ENCODE assay signal across 8 cellular contexts in genomic region chr17:82593590-82594087, GRCh38. TPM values are rescaled to one million over a fixed set of nuclear protein-coding genes. Genes with fewer than 3 reads are reported as not detected.
DNase-seq lines count a peak whose midpoint lies in the region; ATAC-seq and TF ChIP-seq lines count a peak whose summit lies in the region.

No MANE protein-coding gene starts in this region.

- H3K9me3 ChIP-seq in heart left ventricle (no peaks in the 10 kb centered on the region), mesodermal cell (ENCODE audit: control insufficient read depth, low read length) (no peaks in the 10 kb centered on the region), aorta (ENCODE audit: control insufficient read depth, low read length) (no peaks in the 10 kb centered on the region)

- H3K9me3 Mint-ChIP-seq in MCF 10A (ENCODE audit: unreplicated experiment), result no peaks in the 10 kb centered on the region

- TF ChIP-seq CTCF in heart left ventricle (IDR thresholded peaks at IDR 0.05) (no peak), MCF 10A (IDR thresholded peaks at IDR 0.05; ENCODE audit: unreplicated experiment) (no peak)

- H3K27ac Mint-ChIP-seq in MCF 10A (ENCODE audit: low read depth, unreplicated experiment), result peak overlapping the region; percentile 51

- H3K4me1 ChIP-seq in heart left ventricle (peaks cover 5 to 50% (median 31%) of the 10 kb centered on the region in 12 donors), mesodermal cell (ENCODE audit: control insufficient read depth, insufficient read depth, low read length, poor library complexity, severe bottlenecking) (peaks cover 14% of the 10 kb centered on the region), aorta (ENCODE audit: control insufficient read depth in 1 of 2, insufficient read depth in 2 of 2, low read length in 2 of 2) (no peaks in the 10 kb centered on the region)

- H3K27me3 Mint-ChIP-seq in MCF 10A (ENCODE audit: insufficient read depth, unreplicated experiment), result no peaks in the 10 kb centered on the region

- peak in 1 of 5 donors; percentile 37 for DNase-seq in heart left ventricle
- no peak for DNase-seq in left ventricle myocardium superior
- no peak for DNase-seq in MCF 10A (ENCODE audit: unreplicated experiment)
- no peak for DNase-seq in aorta
- DNase-seq in COLO668 (lab: John Stamatoyannopoulos, UW; ENCODE audit: unreplicated experiment), result no peak
- DNase-seq in SIG-M5 (lab: John Stamatoyannopoulos, UW), result no peak

- 0 to 58% (median 50%) methylated on average over 1 to 29 of the region's 29 CpGs for WGBS in heart left ventricle, 4 donors
- WGBS in mesodermal cell (ENCODE audit: insufficient coverage in 2 of 2), 2 experiments, result 86 to 88% methylated on average over 29 of the region's 29 CpGs
- WGBS in aorta, 2 donors, result 35 to 37% methylated on average over 28 to 29 of the region's 29 CpGs

- H3K36me3 Mint-ChIP-seq in MCF 10A (ENCODE audit: insufficient read depth, unreplicated experiment), result peaks cover 67% of the 10 kb centered on the region

- ATAC-seq in heart left ventricle (peak in 3 of 4 donors; percentile 1 to 3 (median 2)), left ventricle myocardium superior (no peak), aorta (ENCODE audit: low FRiP score) (peak; percentile 27), GM19324 (IDR thresholded peaks at IDR 0.05; ENCODE audit: low FRiP score, unreplicated experiment) (no peak)

- H3K27me3 ChIP-seq in heart left ventricle (no peaks in the 10 kb centered on the region), aorta (ENCODE audit: control insufficient read depth in 1 of 2, insufficient read depth in 2 of 2, low read length in 1 of 2) (no peaks in the 10 kb centered on the region)

- CTCF ChIA-PET in MCF 10A (lab: Yijun Ruan, JAX), result no interaction called here

- H3K27ac ChIP-seq in heart left ventricle (peak overlapping the region; percentile 58 to 97 (median 91)), mesodermal cell (ENCODE audit: low read depth, low read length, severe bottlenecking) (peak overlapping the region; percentile 59), aorta (ENCODE audit: low read depth in 1 of 2, low read length in 2 of 2) (peak overlapping the region; percentile 20 to 72)

- POLR2A ChIA-PET in MCF 10A (lab: Yijun Ruan, JAX), result interaction anchor here (0.7 to 1.2 kb wide), 2 partner anchors 54 to 57 kb away, joined by 3 to 4 read pairs; no protein-coding TSS in a partner anchor

- peak overlapping the region; percentile 33 to 74 (median 62) for H3K4me3 ChIP-seq in heart left ventricle
- H3K4me3 ChIP-seq in mesodermal cell (ENCODE audit: extremely low read depth, insufficient read depth, low read length, poor library complexity, severe bottlenecking), result peak overlapping the region; percentile 18
- peak overlapping the region; percentile 28 to 72 for H3K4me3 ChIP-seq in aorta (ENCODE audit: low read length in 2 of 2)

- H3K36me3 ChIP-seq in heart left ventricle (peaks cover 0 to 35% (median 24%) of the 10 kb centered on the region in 9 donors), mesodermal cell (ENCODE audit: control insufficient read depth, insufficient read depth, low read length) (peaks cover 72% of the 10 kb centered on the region), aorta (ENCODE audit: control insufficient read depth in 1 of 2, insufficient read depth in 2 of 2, low read length in 1 of 2) (no peaks in the 10 kb centered on the region)

- no TSS peak for BruUV-seq in MCF 10A (replicated peaks; lab: Mats Ljungman, UMichigan)

- H3K4me3 Mint-ChIP-seq in MCF 10A (ENCODE audit: unreplicated experiment), result peak overlapping the region; percentile 76

- TF ChIP-seq POLR2A in heart left ventricle (IDR thresholded peaks at IDR 0.05), result no peak

- intact Hi-C loops in heart left ventricle (cut with DNase I), result no loop called here
- intact Hi-C loops in left ventricle myocardium superior (cut with micrococcal nuclease), result no loop called here
- intact Hi-C loops in MCF 10A (cut with micrococcal nuclease), result loop anchor here (2.0 kb wide), 1 partner anchor 255 kb away; no protein-coding TSS in a partner anchor
- intact Hi-C loops in aorta (cut with DNase I), result loop anchor here in 1 of 2 donors (5.0 kb wide), 1 partner anchor 54 kb away; the partner anchor contains the start of gene WDR45B

- peaks cover 6% of the 10 kb centered on the region for H3K4me1 Mint-ChIP-seq in MCF 10A (ENCODE audit: insufficient read depth, unreplicated experiment)

RNA-seq across cellular contexts. Expression of gene WDR45B, which starts 54.6 kb away (rescaled TPM):
- total RNA-seq in heart left ventricle, result 10 to 100 TPM; 33.9 to 48.2 (median 40.1) TPM
- 10 to 100 TPM; 23.5 to 60.7 TPM for polyA plus RNA-seq in heart left ventricle
- total RNA-seq in left ventricle myocardium superior, result 37.3 TPM
- total RNA-seq in MCF 10A (2022), result 87.3 and 88.3 TPM in 2 replicates
- polyA plus RNA-seq in mesodermal cell (2013, experiment 1 of 2), result 91.2 TPM
- 69.4 TPM for polyA plus RNA-seq in mesodermal cell (2013, experiment 2 of 2)
- 10 to 100 TPM; 60.4 to 75.4 TPM for total RNA-seq in aorta
- 10 to 100 TPM; 34.7 to 54.4 TPM for polyA plus RNA-seq in aorta

Comparison
In these comparisons a context has a peak if more than half of its experiments do, and no peak if none do; other contexts are left out.
1. ATAC-seq: peak in heart left ventricle (3 of 4) and aorta (single experiment); none in left ventricle myocardium superior (single experiment) and GM19324 (single experiment).
2. Peak in every context shown above with its lines, with median percentiles within 50 percentile points of each other: H3K27ac ChIP-seq and H3K4me3 ChIP-seq.